8 cellular contexts compared by ENCODE assay signal in genomic region chr10:129877773-129878371, GRCh38.
DNase-seq lines count a peak whose midpoint lies in the region; ATAC-seq, FAIRE-seq and TF ChIP-seq lines count a peak whose summit lies in the region.

No MANE protein-coding gene starts in this region.

- H3K9me3 ChIP-seq in A549 = no peaks in the 10 kb centered on the region

- H3K27ac ChIP-seq in A549 = no peak overlapping the region

- no peak for TF ChIP-seq EP300 in A549 (IDR thresholded peaks at IDR 0.05)

- POLR2A ChIA-PET in A549 (lab: Yijun Ruan, JAX) = interaction anchor here (0.6 kb wide), 1 partner anchor 969 kb away, joined by 4 read pairs; no protein-coding TSS in a partner anchor

- TF ChIP-seq POLR2A in A549 (IDR thresholded peaks at IDR 0.05; ENCODE audit: low read length) = no peak

- H3K4me3 ChIP-seq in A549 (no peak overlapping the region), fibroblast of the aortic adventitia (ENCODE audit: low read depth, low read length) (no peak overlapping the region)

- no peak overlapping the region for H3K4me2 ChIP-seq in A549

- no peaks in the 10 kb centered on the region for H3K4me1 ChIP-seq in A549

- TF ChIP-seq RAD21 in A549 (conservative IDR thresholded peaks at IDR 0.05 in 1 of 2, IDR thresholded peaks at IDR 0.05 in 1 of 2) = no peak

- TF ChIP-seq CTCF in A549 (IDR thresholded peaks at IDR 0.05) (peak; percentile 32; the same call in 2 of the 3 replicates), fibroblast of the aortic adventitia (IDR thresholded peaks at IDR 0.05; ENCODE audit: insufficient read depth, low read length) (peak; percentile 55)

- CTCF ChIA-PET in A549 (lab: Yijun Ruan, JAX) = interaction anchor here (0.7 to 1.8 kb wide), 4 partner anchors 11 to 809 kb away, joined by 3 to 6 read pairs (median 4); no protein-coding TSS in a partner anchor

- 41% methylated on average over 8 of the region's 9 CpGs for WGBS in A549 (ENCODE audit: missing lambda C conversion rate)

- FAIRE-seq in A549 (lab: Jason Lieb, UNC) = no peak

- ATAC-seq in A549 = peak in 1 of 2 experiments; percentile 83; a peak in 3 of 6 replicates
- peak; percentile 58 for ATAC-seq in GM18502 (IDR thresholded peaks at IDR 0.05; ENCODE audit: poor library complexity, unreplicated experiment)
- ATAC-seq in HG02642 (IDR thresholded peaks at IDR 0.05; ENCODE audit: poor library complexity, unreplicated experiment) = no peak

- DNase-seq in A549 (ENCODE audit: low read depth in 1 of 2, low spot score in 1 of 2) (peak in 1 of 2 experiments; percentile 22), T-helper 9 cell (peak; percentile 11), fibroblast of the aortic adventitia (ENCODE audit: low read depth) (peak; percentile 11), NCI-H774 (lab: John Stamatoyannopoulos, UW) (no peak), middle frontal gyrus (ENCODE audit: extremely low spot score, low spot score) (no peak)
- DNase-seq in stimulated activated naive CD4-positive, alpha-beta T cell treated with Interleukin-2 at 50 U/mL for 16 hours (lab: John Stamatoyannopoulos, UW) = peak; percentile 1

TF ChIP-seq in A549, 52 proteins besides CTCF, POLR2A, EP300 and RAD21:
- no peak for TF ChIP-seq ZSCAN20 (CRISPR knock-in tag; IDR thresholded peaks at IDR 0.05)
- no peak for TF ChIP-seq PHF8 (IDR thresholded peaks at IDR 0.05; ENCODE audit: borderline replicate concordance, low read depth)
- no peak for TF ChIP-seq TP53 (CRISPR knock-in tag; IDR thresholded peaks at IDR 0.05)
- no peak for TF ChIP-seq USF2 (IDR thresholded peaks at IDR 0.05)
- TF ChIP-seq KDM1A (IDR thresholded peaks at IDR 0.05; ENCODE audit: low read depth) = no peak
- TF ChIP-seq ZNF302 (CRISPR knock-in tag; IDR thresholded peaks at IDR 0.05) = no peak
- no peak for TF ChIP-seq EHMT2 (IDR thresholded peaks at IDR 0.05; ENCODE audit: low read depth)
- TF ChIP-seq CBX2 (IDR thresholded peaks at IDR 0.05; ENCODE audit: borderline replicate concordance, low read depth) = no peak
- TF ChIP-seq KDM5A (IDR thresholded peaks at IDR 0.05) = no peak
- TF ChIP-seq MAZ (IDR thresholded peaks at IDR 0.05; ENCODE audit: borderline replicate concordance, low read depth, low read length) = no peak
- TF ChIP-seq CHD4 (IDR thresholded peaks at IDR 0.05; ENCODE audit: borderline replicate concordance) = no peak
- TF ChIP-seq SMC3 (IDR thresholded peaks at IDR 0.05) = no peak
- no peak for TF ChIP-seq RCOR1 (IDR thresholded peaks at IDR 0.05; ENCODE audit: low read depth, low read length)
- TF ChIP-seq HOXA7 (CRISPR knock-in tag; IDR thresholded peaks at IDR 0.05) = no peak

Comparison
In these comparisons a context has a peak if more than half of its experiments do, and no peak if none do; other contexts are left out.
1. DNase-seq: peak in T-helper 9 cell (single experiment), fibroblast of the aortic adventitia (single experiment) and stimulated activated naive CD4-positive, alpha-beta T cell treated with Interleukin-2 at 50 U/mL for 16 hours (single experiment); none in NCI-H774 (single experiment) and middle frontal gyrus (single experiment).